Comparison of ENCODE assay signal across 32 cellular contexts in the genomic region with DNA sequence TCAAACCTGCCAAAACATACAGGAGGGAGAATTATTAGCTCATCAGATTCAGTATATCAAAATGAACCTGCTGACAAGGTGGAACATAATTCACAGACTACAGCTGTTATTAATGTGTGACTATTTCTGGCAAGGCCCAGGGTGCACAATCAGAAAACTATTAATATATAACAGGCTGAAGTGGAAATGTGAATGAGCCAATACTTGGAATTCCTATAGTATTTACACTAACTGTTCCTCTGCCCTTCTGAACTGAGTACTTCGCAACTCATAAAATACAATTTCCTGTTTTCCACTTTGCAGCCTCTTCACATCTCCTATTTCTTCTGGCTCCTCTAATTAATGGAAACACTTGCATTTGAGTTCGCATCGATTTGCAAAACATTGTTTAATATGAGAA.
"Had no signal": no experiment of that assay in that cellular context is flagged by ENCODE, and none has a peak within 500 bp of the region (broad histone marks: within the 10 kb centered on the region; RNA-seq: fewer than 3 reads in every experiment).

No MANE protein-coding gene starts in this region.

- H3K9me3 ChIP-seq: ascending aorta, SJCRH30 had no signal

- H3K36me3 Mint-ChIP-seq: activated naive CD4-positive, alpha-beta T cell treated with anti-CD3 and anti-CD28 coated beads, Interleukin-2, amount 50 U/mL, for 24 hours; brain had no signal

- H3K27me3 Mint-ChIP-seq: activated naive CD4-positive, alpha-beta T cell treated with anti-CD3 and anti-CD28 coated beads, Interleukin-2, amount 50 U/mL, for 24 hours; activated naive CD8-positive, alpha-beta T cell treated with anti-CD3 and anti-CD28 coated beads, Interleukin-2, amount 50 U/mL, for 24 hours; activated T-cell treated with anti-CD3 and anti-CD28 coated beads, Interleukin-2, amount 50 U/mL, for 24 hours; central memory CD8-positive, alpha-beta T cell had no signal

- H3K36me3 ChIP-seq: ascending aorta, SJCRH30 had no signal

- H3K9me3 Mint-ChIP-seq: activated naive CD4-positive, alpha-beta T cell treated with anti-CD3 and anti-CD28 coated beads, Interleukin-2, amount 50 U/mL, for 24 hours; brain had no signal

- H3K9ac ChIP-seq: KMS-11 had no signal

- H3K27ac Mint-ChIP-seq: activated CD8-positive, alpha-beta T cell treated with anti-CD3 and anti-CD28 coated beads, Interleukin-2, amount 10 ng/mL, durations not matched to agents 7 days and 5 days; activated naive CD4-positive, alpha-beta T cell treated with anti-CD3 and anti-CD28 coated beads, Interleukin-2, amount 50 U/mL, for 24 hours; activated naive CD8-positive, alpha-beta T cell treated with anti-CD3 and anti-CD28 coated beads, Interleukin-2, amount 50 U/mL, for 24 hours; activated T-cell treated with anti-CD3 and anti-CD28 coated beads, Interleukin-2, amount 50 U/mL, for 24 hours; activated T-helper 1 cell treated with anti-CD3 and anti-CD28 coated beads, Interleukin-12 subunit alpha, Interleukin-12 subunit beta, Interleukin-2, Interleukin-4 antibody, amounts not matched to agents 30 ng/mL and 10 ng/mL and 1 ng/mL, durations not matched to agents 14 hours and 24 hours and 36 hours; brain; T-helper 2 cell treated with Interferon-gamma antibody and Interleukin-4, amounts not matched to agents 5 μg/mL and 100 μg/mL, for 36 hours; WTC11 had no signal

- ATAC-seq: activated CD8-positive, alpha-beta T cell treated with anti-CD3 and anti-CD28 coated beads, Interleukin-2, amount 10 ng/mL, durations not matched to agents 7 days and 5 days; activated naive CD8-positive, alpha-beta T cell treated with anti-CD3 and anti-CD28 coated beads, Interleukin-2, amount 50 U/mL, for 24 hours; Panc1; SK-N-SH treated with all-trans-retinoic acid at 6 μM for 48 hours; WTC11 had no signal

- DNase-seq: activated CD4-positive, alpha-beta T cell treated with anti-CD3 and anti-CD28 coated beads for 48 hours; activated CD4-positive, alpha-beta T cell treated with anti-CD3 and anti-CD28 coated beads, Interleukin-2, amount 50 U/mL, for 4 hours; activated CD4-positive, CD25-positive, alpha-beta regulatory T cell treated with anti-CD3 and anti-CD28 coated beads, Interleukin-2, amount 50 U/mL, for 72 hours; activated CD8-positive, alpha-beta memory T cell treated with anti-CD3 and anti-CD28 coated beads, Interleukin-2, amount 50 U/mL, for 48 hours; activated CD8-positive, alpha-beta T cell treated with anti-CD3 and anti-CD28 coated beads, Interleukin-2, amount 10 ng/mL, durations not matched to agents 7 days and 5 days; activated effector memory CD4-positive, alpha-beta T cell treated with Interleukin-2 at 50 U/mL for 16 hours; activated naive CD4-positive, alpha-beta T cell; activated naive CD8-positive, alpha-beta T cell treated with anti-CD3 and anti-CD28 coated beads, Interleukin-2, amount 50 U/mL, for 24 hours; activated T-cell treated with anti-CD3 and anti-CD28 coated beads, Interleukin-2, amount 50 U/mL, for 24 hours; amniotic stem cell; NCI-H1092; NCI-H1417 treated with DMSO at 0.1 percent for 48 hours; NCI-H1694; NCI-H2029 treated with DMSO at 0.1 percent for 48 hours; NCI-H510A treated with DMSO at 0.1 percent for 48 hours; NCI-H69; NK-92 treated with Interleukin-12 subunit alpha and Interleukin-12 subunit beta, amount 100 ng/mL, for 24 hours; OCI-M1; Right ventricle myocardium superior; SJCRH30; SW 1271 had no signal

- H3K4me3 ChIP-seq: ascending aorta, SJCRH30 had no signal

- H3K27ac ChIP-seq: ascending aorta, KMS-11, RWPE1, SJCRH30 had no signal

- H3K27me3 ChIP-seq: ascending aorta had no signal

- H3K4me1 Mint-ChIP-seq: activated naive CD4-positive, alpha-beta T cell treated with anti-CD3 and anti-CD28 coated beads, Interleukin-2, amount 50 U/mL, for 24 hours; activated naive CD8-positive, alpha-beta T cell treated with anti-CD3 and anti-CD28 coated beads, Interleukin-2, amount 50 U/mL, for 24 hours; brain; central memory CD8-positive, alpha-beta T cell; WTC11 had no signal

- H3K4me1 ChIP-seq: ascending aorta, SJCRH30 had no signal

- H3K4me3 Mint-ChIP-seq: activated CD8-positive, alpha-beta T cell treated with anti-CD3 and anti-CD28 coated beads, Interleukin-2, amount 10 ng/mL, durations not matched to agents 7 days and 5 days; activated naive CD4-positive, alpha-beta T cell treated with anti-CD3 and anti-CD28 coated beads, Interleukin-2, amount 50 U/mL, for 24 hours; activated naive CD8-positive, alpha-beta T cell treated with anti-CD3 and anti-CD28 coated beads, Interleukin-2, amount 50 U/mL, for 24 hours; activated T-cell treated with anti-CD3 and anti-CD28 coated beads, Interleukin-2, amount 50 U/mL, for 24 hours; activated T-helper 1 cell treated with anti-CD3 and anti-CD28 coated beads, Interleukin-12 subunit alpha, Interleukin-12 subunit beta, Interleukin-2, Interleukin-4 antibody, amounts not matched to agents 30 ng/mL and 10 ng/mL and 1 ng/mL, durations not matched to agents 14 hours and 24 hours and 36 hours; brain; central memory CD8-positive, alpha-beta T cell; T-helper 2 cell treated with Interferon-gamma antibody and Interleukin-4, amounts not matched to agents 5 μg/mL and 100 μg/mL, for 36 hours; WTC11 had no signal
